Comparison of ENCODE assay signal across 20 cellular contexts in genomic region chr1:232549998-232550397, GRCh38.
DNase-seq lines count a peak whose midpoint lies in the region; ATAC-seq and TF ChIP-seq lines count a peak whose summit lies in the region.
"Had no signal": no experiment of that assay in that cellular context is flagged by ENCODE, and none has a peak within 500 bp of the region (broad histone marks: within the 10 kb centered on the region; RNA-seq: fewer than 3 reads in every experiment).

No MANE protein-coding gene starts in this region.

- no peaks in the 10 kb centered on the region for H3F3A ChIP-seq in GM23338 (replicated peaks; ENCODE audit: low read depth)

- TF ChIP-seq POLR2A in esophagus muscularis mucosa (IDR thresholded peaks at IDR 0.05; ENCODE audit: low read depth) (no peak), heart left ventricle (IDR thresholded peaks at IDR 0.05) (no peak)

- H3K27me3 ChIP-seq in GM23338 (ENCODE audit: insufficient read depth) (no peaks in the 10 kb centered on the region), esophagus muscularis mucosa (no peaks in the 10 kb centered on the region), heart left ventricle (no peaks in the 10 kb centered on the region)
- H3K27me3 ChIP-seq: BLaER1 treated with 17β-estradiol and CSF1 and Interleukin-3, amounts not matched to agents 10 nM and 100 nM; SJCRH30 had no signal

- no peak overlapping the region for H3K27ac Mint-ChIP-seq in GM23338
- H3K27ac Mint-ChIP-seq: CD8-positive, alpha-beta T cell; T-helper 1 cell treated with Interleukin-12 subunit alpha and Interleukin-12 subunit beta and Interleukin-4 antibody, amounts not matched to agents 30 μg/mL and 1 μg/mL, for 36 hours had no signal

- no peaks in the 10 kb centered on the region for H3K9me2 ChIP-seq in GM23338 (ENCODE audit: insufficient read depth)

- H3K4me3 ChIP-seq in GM23338 = no peak overlapping the region
- no peak overlapping the region for H3K4me3 ChIP-seq in esophagus muscularis mucosa
- no peak overlapping the region for H3K4me3 ChIP-seq in heart left ventricle
- H3K4me3 ChIP-seq: A549; BLaER1 treated with 17β-estradiol and CSF1 and Interleukin-3, amounts not matched to agents 10 nM and 100 nM; PC-9; SJCRH30 had no signal

- no peak overlapping the region for H3K4me3 Mint-ChIP-seq in GM23338
- H3K4me3 Mint-ChIP-seq: CD8-positive, alpha-beta T cell; T-helper 1 cell treated with Interleukin-12 subunit alpha and Interleukin-12 subunit beta and Interleukin-4 antibody, amounts not matched to agents 30 μg/mL and 1 μg/mL, for 36 hours had no signal

- H3K4me2 ChIP-seq in GM23338 = peak overlapping the region; percentile 30; the same call in 1 of the 2 replicates
- H3K4me2 ChIP-seq: A549; BLaER1 treated with 17β-estradiol and CSF1 and Interleukin-3, amounts not matched to agents 10 nM and 100 nM; PC-9 had no signal

- no peaks in the 10 kb centered on the region for H3K36me3 ChIP-seq in GM23338 (ENCODE audit: insufficient read depth)
- no peaks in the 10 kb centered on the region for H3K36me3 ChIP-seq in esophagus muscularis mucosa
- no peaks in the 10 kb centered on the region for H3K36me3 ChIP-seq in heart left ventricle
- H3K36me3 ChIP-seq: SJCRH30 had no signal

- H3K27ac ChIP-seq in GM23338 (ENCODE audit: low read depth) = no peak overlapping the region
- no peak overlapping the region for H3K27ac ChIP-seq in esophagus muscularis mucosa (replicated peaks in 1 of 4)
- no peak overlapping the region for H3K27ac ChIP-seq in heart left ventricle
- H3K27ac ChIP-seq: A549; BLaER1 treated with 17β-estradiol and CSF1 and Interleukin-3, amounts not matched to agents 10 nM and 100 nM; PC-9; SJCRH30 had no signal

- peaks cover 63% of the 10 kb centered on the region for H3K4me1 ChIP-seq in GM23338 (ENCODE audit: insufficient read depth)
- H3K4me1 ChIP-seq in esophagus muscularis mucosa = peaks cover 50 to 64% (median 58%) of the 10 kb centered on the region in 4 donors
- H3K4me1 ChIP-seq in heart left ventricle = peaks cover 3 to 61% (median 43%) of the 10 kb centered on the region in 12 donors

- H2AFZ ChIP-seq in GM23338 = no peak overlapping the region
- H2AFZ ChIP-seq: PC-9 had no signal

- no peaks in the 10 kb centered on the region for H3K27me3 Mint-ChIP-seq in GM23338 (ENCODE audit: insufficient read depth, low read depth, poor library complexity)

- 84% methylated on average over 2 of the region's 2 CpGs for WGBS in esophagus muscularis mucosa
- 77 to 86% (median 81%) methylated on average over 2 of the region's 2 CpGs for WGBS in heart left ventricle, 4 donors

- H3K9me3 Mint-ChIP-seq in GM23338 = no peaks in the 10 kb centered on the region
- H3K9me3 Mint-ChIP-seq: CD8-positive, alpha-beta T cell; H9; T-helper 1 cell treated with Interleukin-12 subunit alpha and Interleukin-12 subunit beta and Interleukin-4 antibody, amounts not matched to agents 30 μg/mL and 1 μg/mL, for 36 hours had no signal

- peak; percentile 85 for DNase-seq in COLO829 (ENCODE audit: low spot score)
- DNase-seq in GM23338 (ENCODE audit: low spot score) = no peak
- DNase-seq in NCI-H524 (lab: John Stamatoyannopoulos, UW) = peak; percentile 48 to 85
- peak; percentile 14 for DNase-seq in esophagus muscularis mucosa (ENCODE audit: extremely low spot score)
- DNase-seq in heart left ventricle = no peak
- DNase-seq in T-helper 1 cell = no peak
- no peak for DNase-seq in cerebellar cortex (ENCODE audit: low spot score)
- DNase-seq: CD8-positive, alpha-beta T cell; GDM1; H9; IMR-90; NCI-H1436 treated with DMSO at 0.1 percent for 48 hours; NCI-H2107; NCI-H226; PC-9; SJCRH30 had no signal

- intact Hi-C loops in esophagus muscularis mucosa (cut with DNase I) (loop anchor here (5.0 kb wide), 1 partner anchor 77 kb away; no protein-coding TSS in a partner anchor), heart left ventricle (cut with DNase I) (loop anchor here in 6 of 10 donors (5.0 to 10.0 kb wide), 6 partner anchors 38 to 695 kb away; no protein-coding TSS in a partner anchor)

- no peaks in the 10 kb centered on the region for H3K36me3 Mint-ChIP-seq in GM23338 (ENCODE audit: low read depth)
- H3K36me3 Mint-ChIP-seq: CD8-positive, alpha-beta T cell had no signal

- no peaks in the 10 kb centered on the region; the same call in 1 of the 2 replicates for H3K79me2 ChIP-seq in GM23338 (replicated peaks; ENCODE audit: insufficient read depth)

- H3K9me3 ChIP-seq in esophagus muscularis mucosa = no peaks in the 10 kb centered on the region
- H3K9me3 ChIP-seq in heart left ventricle = no peaks in the 10 kb centered on the region
- H3K9me3 ChIP-seq: A549; BLaER1 treated with 17β-estradiol and CSF1 and Interleukin-3, amounts not matched to agents 10 nM and 100 nM; SJCRH30 had no signal

- TF ChIP-seq CTCF in GM23338 (conservative IDR thresholded peaks at IDR 0.05; ENCODE audit: low read depth in 2 of 2) (no peak), esophagus muscularis mucosa (IDR thresholded peaks at IDR 0.05) (no peak), heart left ventricle (IDR thresholded peaks at IDR 0.05) (no peak)

- H3K4me1 Mint-ChIP-seq in GM23338 = peaks cover 65% of the 10 kb centered on the region

- ATAC-seq in GM23338 (no peak), heart left ventricle (no peak), HG03520 (IDR thresholded peaks at IDR 0.05; ENCODE audit: unreplicated experiment) (no peak)
- ATAC-seq: A549; CD8-positive, alpha-beta T cell had no signal

- H4K20me1 ChIP-seq in GM23338 (replicated peaks; ENCODE audit: insufficient read depth) = no peaks in the 10 kb centered on the region

- no peak for TF ChIP-seq EP300 in esophagus muscularis mucosa (IDR thresholded peaks at IDR 0.05)

TF ChIP-seq in GM23338, 12 proteins besides CTCF, POLR2A, EP300 and RAD21:
- TF ChIP-seq EZH2 (IDR thresholded peaks at IDR 0.05; ENCODE audit: low read depth, unreplicated experiment) = no peak
- no peak for TF ChIP-seq NANOG (IDR thresholded peaks at IDR 0.05; ENCODE audit: borderline replicate concordance)

Comparison
In these comparisons a context has a peak if more than half of its experiments do, and no peak if none do; other contexts are left out.
1. DNase-seq: peak in COLO829 (single experiment), NCI-H524 (2 of 2) and esophagus muscularis mucosa (single experiment); none in GM23338 (single experiment), heart left ventricle (0 of 5), T-helper 1 cell (0 of 5) and cerebellar cortex (single experiment).